Comparison of ENCODE assay signal across 17 cellular contexts in the genomic region with DNA sequence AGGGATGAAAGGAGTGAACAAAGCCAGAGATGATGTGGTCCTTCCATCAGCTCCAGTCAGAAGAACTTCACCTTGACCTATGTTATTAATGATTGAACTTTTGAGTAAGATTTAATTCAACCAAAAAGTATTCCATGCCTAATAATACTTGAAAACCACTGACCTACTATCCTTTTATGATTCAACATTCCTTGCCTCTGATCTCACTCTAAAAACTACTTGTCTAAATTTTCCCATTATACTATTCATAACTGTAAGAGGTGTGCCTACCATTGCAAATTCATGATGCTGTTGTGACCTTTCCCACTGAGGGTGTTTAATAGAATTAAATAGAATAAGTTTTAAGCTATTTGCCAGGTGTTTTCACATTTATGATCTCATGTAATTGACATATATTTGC.
DNase-seq lines count a peak whose midpoint lies in the region; ATAC-seq, FAIRE-seq and TF ChIP-seq lines count a peak whose summit lies in the region.
"Had no signal": no experiment of that assay in that cellular context is flagged by ENCODE, and none has a peak within 500 bp of the region (broad histone marks: within the 10 kb centered on the region; RNA-seq: fewer than 3 reads in every experiment).

No MANE protein-coding gene starts in this region.

- no peaks in the 10 kb centered on the region for H3K9me3 ChIP-seq in GM23248 (ENCODE audit: low read depth)
- no peaks in the 10 kb centered on the region for H3K9me3 ChIP-seq in osteoblast (ENCODE audit: low read depth, low read length)
- H3K9me3 ChIP-seq in aorta (ENCODE audit: control insufficient read depth, low read length), result no peaks in the 10 kb centered on the region
- H3K9me3 ChIP-seq in BE2C, result no peaks in the 10 kb centered on the region
- H3K9me3 ChIP-seq: Peyer's patch had no signal

- H2AFZ ChIP-seq in GM23248 (no peak overlapping the region), osteoblast (ENCODE audit: low read length) (no peak overlapping the region)

- no peak overlapping the region for H3K4me2 ChIP-seq in GM23248 (ENCODE audit: unreplicated experiment)
- H3K4me2 ChIP-seq in osteoblast (ENCODE audit: insufficient read depth, low read length), result no peak overlapping the region

- no peaks in the 10 kb centered on the region for H3K9me2 ChIP-seq in GM23248 (ENCODE audit: insufficient read depth)

- H3K27ac ChIP-seq in GM23248 (no peak overlapping the region), osteoblast (ENCODE audit: low read depth, low read length) (no peak overlapping the region), aorta (ENCODE audit: low read depth in 1 of 2, low read length in 2 of 2) (no peak overlapping the region)
- H3K27ac ChIP-seq: Peyer's patch had no signal

- intact Hi-C loops in aorta (cut with DNase I), result no loop called here

- DNase-seq in GM23248 (peak; percentile 22), M059J (ENCODE audit: low read depth) (peak; percentile 32), bronchial epithelial cell (ENCODE audit: low read depth) (peak; percentile 23), osteoblast (ENCODE audit: insufficient read length, low spot score, missing footprints) (peak; percentile 13), aorta (no peak), BE2C (no peak)
- DNase-seq: CD4-positive, alpha-beta memory T cell; DMS79 treated with DMSO at 0.1 percent for 48 hours; GF-D8; HFFc6; NCI-H146; NCI-H2107; Peyer's patch; SIG-M5 had no signal

- no peak overlapping the region for H3K4me3 ChIP-seq in GM23248
- no peak overlapping the region for H3K4me3 ChIP-seq in bronchial epithelial cell (ENCODE audit: low read depth, low read length)
- H3K4me3 ChIP-seq in osteoblast (ENCODE audit: insufficient read depth, low read length), result no peak overlapping the region
- no peak overlapping the region for H3K4me3 ChIP-seq in aorta (ENCODE audit: low read length in 2 of 2)
- H3K4me3 ChIP-seq in BE2C (ENCODE audit: low read depth, low read length), result no peak overlapping the region
- H3K4me3 ChIP-seq: Peyer's patch had no signal

- ATAC-seq in aorta (ENCODE audit: low FRiP score) (no peak), GM21367 (IDR thresholded peaks at IDR 0.05; ENCODE audit: unreplicated experiment) (no peak)

- H3K79me2 ChIP-seq in GM23248 (ENCODE audit: insufficient read depth), result no peaks in the 10 kb centered on the region
- H3K79me2 ChIP-seq in osteoblast (ENCODE audit: insufficient read depth, low read length), result no peaks in the 10 kb centered on the region

- no peaks in the 10 kb centered on the region for H4K20me1 ChIP-seq in GM23248 (ENCODE audit: insufficient read depth)
- H4K20me1 ChIP-seq in osteoblast (ENCODE audit: insufficient read depth, low read length), result no peaks in the 10 kb centered on the region

- H3K27me3 ChIP-seq in GM23248 (replicated peaks; ENCODE audit: insufficient read depth), result no peaks in the 10 kb centered on the region
- no peaks in the 10 kb centered on the region for H3K27me3 ChIP-seq in bronchial epithelial cell (ENCODE audit: control insufficient read depth, insufficient read depth, low read length)
- H3K27me3 ChIP-seq in osteoblast (ENCODE audit: insufficient read depth, low read length), result no peaks in the 10 kb centered on the region
- H3K27me3 ChIP-seq in aorta (ENCODE audit: control insufficient read depth in 1 of 2, insufficient read depth in 2 of 2, low read length in 1 of 2), result no peaks in the 10 kb centered on the region
- H3K27me3 ChIP-seq in BE2C, result no peaks in the 10 kb centered on the region
- H3K27me3 ChIP-seq: Peyer's patch had no signal

- no peaks in the 10 kb centered on the region for H3K4me1 ChIP-seq in GM23248 (ENCODE audit: insufficient read depth)
- no peaks in the 10 kb centered on the region for H3K4me1 ChIP-seq in osteoblast (ENCODE audit: insufficient read depth, low read length)
- peaks cover 0 to 3% of the 10 kb centered on the region in 2 donors for H3K4me1 ChIP-seq in aorta (ENCODE audit: control insufficient read depth in 1 of 2, insufficient read depth in 2 of 2, low read length in 2 of 2)
- no peaks in the 10 kb centered on the region for H3K4me1 ChIP-seq in BE2C
- H3K4me1 ChIP-seq: Peyer's patch had no signal

- H3F3A ChIP-seq in GM23248 (ENCODE audit: insufficient read depth), result no peaks in the 10 kb centered on the region

- no peak overlapping the region for H3K9ac ChIP-seq in GM23248

- in situ Hi-C loops in GM23248 (cut with MboI), result no loop called here

- H3K36me3 ChIP-seq in GM23248 (ENCODE audit: low read depth), result no peaks in the 10 kb centered on the region
- no peaks in the 10 kb centered on the region for H3K36me3 ChIP-seq in bronchial epithelial cell (ENCODE audit: control insufficient read depth, insufficient read depth, low read length)
- H3K36me3 ChIP-seq in osteoblast (ENCODE audit: insufficient read depth, low read length), result no peaks in the 10 kb centered on the region
- no peaks in the 10 kb centered on the region for H3K36me3 ChIP-seq in aorta (ENCODE audit: control insufficient read depth in 1 of 2, insufficient read depth in 2 of 2, low read length in 1 of 2)
- no peaks in the 10 kb centered on the region for H3K36me3 ChIP-seq in BE2C
- H3K36me3 ChIP-seq: Peyer's patch had no signal

- no peak for TF ChIP-seq CTCF in bronchial epithelial cell (IDR thresholded peaks at IDR 0.05; ENCODE audit: insufficient read depth, low read length, severe bottlenecking)
- TF ChIP-seq CTCF in osteoblast (IDR thresholded peaks at IDR 0.05; ENCODE audit: extremely low read depth, low read depth, low read length), result no peak
- no peak for TF ChIP-seq CTCF in BE2C (IDR thresholded peaks at IDR 0.05; ENCODE audit: low read depth, low read length)

- no peak for FAIRE-seq in bronchial epithelial cell (lab: Jason Lieb, UNC)
- FAIRE-seq: D721Med, H1 had no signal

Comparison
In these comparisons a context has a peak if more than half of its experiments do, and no peak if none do; other contexts are left out.
1. DNase-seq: peak in GM23248 (single experiment), M059J (single experiment), bronchial epithelial cell (single experiment) and osteoblast (single experiment); none in aorta (0 of 2) and BE2C (single experiment).